Comparison of ENCODE assay signal across 19 cellular contexts in genomic region chr2:120857931-120858330, GRCh38.
"Had no signal": no experiment of that assay in that cellular context is flagged by ENCODE, and none has a peak within 500 bp of the region (broad histone marks: within the 10 kb centered on the region; RNA-seq: fewer than 3 reads in every experiment).

No MANE protein-coding gene starts in this region.

- H3K4me2 ChIP-seq: SK-N-SH, smooth muscle cell had no signal

- H3K9me2 ChIP-seq: SK-N-SH had no signal

- ATAC-seq: activated CD8-positive, alpha-beta memory T cell treated with anti-CD3 and anti-CD28 coated beads, Interleukin-2, amount 10 ng/mL, durations not matched to agents 7 days and 5 days; gastrocnemius medialis; heart left ventricle; right cardiac atrium; stimulated activated effector memory CD8-positive, alpha-beta T cell treated with anti-CD3 and anti-CD28 coated beads, Interleukin-12 subunit alpha, Interleukin-12 subunit beta, amount 100 ng/mL, for 72 hours had no signal

- H3K4me3 Mint-ChIP-seq: activated CD4-positive, alpha-beta memory T cell treated with anti-CD3 and anti-CD28 coated beads, Interleukin-2, amount 10 ng/mL, durations not matched to agents 7 days and 5 days; activated CD8-positive, alpha-beta memory T cell treated with anti-CD3 and anti-CD28 coated beads, Interleukin-2, amount 10 ng/mL, durations not matched to agents 7 days and 5 days; dendritic cell treated with granulocyte-macrophage colony-stimulating factor and Interleukin-4, amounts not matched to agents 40 ng/mL and 50 ng/mL, for 4 days; neural crest cell; stimulated activated effector memory CD8-positive, alpha-beta T cell treated with anti-CD3 and anti-CD28 coated beads, Interleukin-12 subunit alpha, Interleukin-12 subunit beta, amount 100 ng/mL, for 72 hours; T-helper 2 cell treated with Interferon-gamma antibody and Interleukin-4, amounts not matched to agents 5 μg/mL and 100 μg/mL, for 36 hours had no signal

- H3K27me3 Mint-ChIP-seq: activated CD4-positive, alpha-beta memory T cell treated with anti-CD3 and anti-CD28 coated beads, Interleukin-2, amount 10 ng/mL, durations not matched to agents 7 days and 5 days; activated CD8-positive, alpha-beta memory T cell treated with anti-CD3 and anti-CD28 coated beads, Interleukin-2, amount 10 ng/mL, durations not matched to agents 7 days and 5 days; dendritic cell treated with granulocyte-macrophage colony-stimulating factor and Interleukin-4, amounts not matched to agents 40 ng/mL and 50 ng/mL, for 4 days had no signal

- H3K27ac ChIP-seq: gastrocnemius medialis, heart left ventricle, prostate gland, stomach, upper lobe of left lung had no signal

- H3K27ac Mint-ChIP-seq: activated CD4-positive, alpha-beta memory T cell treated with anti-CD3 and anti-CD28 coated beads, Interleukin-2, amount 10 ng/mL, durations not matched to agents 7 days and 5 days; activated CD8-positive, alpha-beta memory T cell treated with anti-CD3 and anti-CD28 coated beads, Interleukin-2, amount 10 ng/mL, durations not matched to agents 7 days and 5 days; dendritic cell treated with granulocyte-macrophage colony-stimulating factor and Interleukin-4, amounts not matched to agents 40 ng/mL and 50 ng/mL, for 4 days; stimulated activated effector memory CD8-positive, alpha-beta T cell treated with anti-CD3 and anti-CD28 coated beads, Interleukin-12 subunit alpha, Interleukin-12 subunit beta, amount 100 ng/mL, for 72 hours; T-helper 2 cell treated with Interferon-gamma antibody and Interleukin-4, amounts not matched to agents 5 μg/mL and 100 μg/mL, for 36 hours had no signal

- H3K9me3 ChIP-seq: gastrocnemius medialis, heart left ventricle, prostate gland, SK-N-SH, stomach, upper lobe of left lung had no signal

- H3K4me3 ChIP-seq: gastrocnemius medialis, heart left ventricle, prostate gland, smooth muscle cell, stomach, upper lobe of left lung had no signal

- H3K9me3 Mint-ChIP-seq: activated CD4-positive, alpha-beta memory T cell treated with anti-CD3 and anti-CD28 coated beads, Interleukin-2, amount 10 ng/mL, durations not matched to agents 7 days and 5 days; dendritic cell treated with granulocyte-macrophage colony-stimulating factor and Interleukin-4, amounts not matched to agents 40 ng/mL and 50 ng/mL, for 4 days; neural crest cell; stimulated activated effector memory CD8-positive, alpha-beta T cell treated with anti-CD3 and anti-CD28 coated beads, Interleukin-12 subunit alpha, Interleukin-12 subunit beta, amount 100 ng/mL, for 72 hours; T-helper 2 cell treated with Interferon-gamma antibody and Interleukin-4, amounts not matched to agents 5 μg/mL and 100 μg/mL, for 36 hours had no signal

- DNase-seq: activated CD4-positive, alpha-beta memory T cell treated with anti-CD3 and anti-CD28 coated beads, Interleukin-2, amount 10 ng/mL, durations not matched to agents 7 days and 5 days; activated CD4-positive, alpha-beta T cell treated with anti-CD3 and anti-CD28 coated beads for 4 hours; activated CD8-positive, alpha-beta memory T cell treated with anti-CD3 and anti-CD28 coated beads, Interleukin-2, amount 10 ng/mL, durations not matched to agents 7 days and 5 days; activated naive CD4-positive, alpha-beta T cell treated with Interleukin-2 at 50 U/mL for 16 hours; cerebellar nuclear complex; effector CD8-positive, alpha-beta T cell; gastrocnemius medialis; heart left ventricle; stimulated activated CD4-positive, alpha-beta T cell treated with anti-CD3 and anti-CD28 coated beads, Interleukin-4, amount 100 ng/mL, for 24 hours; stomach; upper lobe of left lung had no signal

- H3K4me1 Mint-ChIP-seq: activated CD4-positive, alpha-beta memory T cell treated with anti-CD3 and anti-CD28 coated beads, Interleukin-2, amount 10 ng/mL, durations not matched to agents 7 days and 5 days; activated CD8-positive, alpha-beta memory T cell treated with anti-CD3 and anti-CD28 coated beads, Interleukin-2, amount 10 ng/mL, durations not matched to agents 7 days and 5 days; stimulated activated effector memory CD8-positive, alpha-beta T cell treated with anti-CD3 and anti-CD28 coated beads, Interleukin-12 subunit alpha, Interleukin-12 subunit beta, amount 100 ng/mL, for 72 hours had no signal

- H3K9ac ChIP-seq: SK-N-SH had no signal

- H3K36me3 ChIP-seq: gastrocnemius medialis, heart left ventricle, prostate gland, stomach, upper lobe of left lung had no signal

- H3K27me3 ChIP-seq: gastrocnemius medialis, heart left ventricle, stomach, upper lobe of left lung had no signal

- H3K4me1 ChIP-seq: gastrocnemius medialis, prostate gland, upper lobe of left lung had no signal

- H3K36me3 Mint-ChIP-seq: activated CD8-positive, alpha-beta memory T cell treated with anti-CD3 and anti-CD28 coated beads, Interleukin-2, amount 10 ng/mL, durations not matched to agents 7 days and 5 days; stimulated activated effector memory CD8-positive, alpha-beta T cell treated with anti-CD3 and anti-CD28 coated beads, Interleukin-12 subunit alpha, Interleukin-12 subunit beta, amount 100 ng/mL, for 72 hours had no signal
